8 cellular contexts compared by ENCODE assay signal in genomic region chr19:18683109-18683954, GRCh38. TPM values are rescaled to one million over a fixed set of nuclear protein-coding genes. Genes with fewer than 3 reads are reported as not detected.
DNase-seq lines count a peak whose midpoint lies in the region; ATAC-seq and TF ChIP-seq lines count a peak whose summit lies in the region.

Gene CRTC1, plus strand, starts transcription at chr19:18683680. Its CDS starts 23 bp downstream, at chr19:18683703.

- intact Hi-C loops in left ventricle myocardium inferior (cut with micrococcal nuclease), result no loop called here

- CTCF ChIA-PET in T-cell (lab: Charles Lee), result interaction anchor here (0.6 kb wide), 2 partner anchors 11 to 79 kb away, joined by 3 read pairs; no protein-coding TSS in a partner anchor

- H3K27me3 ChIP-seq in left ventricle myocardium inferior (ENCODE audit: low read depth) (no peaks in the 10 kb centered on the region), upper lobe of left lung (no peaks in the 10 kb centered on the region)

- DNase-seq in GM03348 (ENCODE audit: low spot score) (peak; percentile 100), NCI-H1417 (lab: John Stamatoyannopoulos, UW) (peak; percentile 80 to 91 (median 87)), T-cell (peak; percentile 87 to 96 (median 94)), amniotic epithelial cell (ENCODE audit: low read depth) (peak; percentile 67), left ventricle myocardium inferior (peak; percentile 86), progenitor cell of endocrine pancreas (ENCODE audit: low spot score, unreplicated experiment) (peak; percentile 89), upper lobe of left lung (peak; percentile 79 to 98)

- TF ChIP-seq POLR2A in upper lobe of left lung (IDR thresholded peaks at IDR 0.05), result peak in 1 of 4 donors; percentile 83

- 1 to 2% methylated on average over 36 to 67 of the region's 93 CpGs for WGBS in upper lobe of left lung, 2 donors

- no peak for TF ChIP-seq EP300 in upper lobe of left lung (IDR thresholded peaks at IDR 0.05)

- H3K27me3 Mint-ChIP-seq in T-cell (no peaks in the 10 kb centered on the region), progenitor cell of endocrine pancreas (no peaks in the 10 kb centered on the region)

- H3K4me3 ChIP-seq in left ventricle myocardium inferior (peak within 1 kb of the TSS; percentile 70), upper lobe of left lung (peak within 1 kb of the TSS; percentile 65 to 76 (median 70))

- POLR2A ChIA-PET in T-cell (lab: Charles Lee), result interaction anchor here (0.6 to 0.7 kb wide), 2 partner anchors 452 to 642 kb away, joined by 5 to 9 read pairs; no protein-coding TSS in a partner anchor

- H3K27ac ChIP-seq in left ventricle myocardium inferior (replicated peaks) (peak within 1 kb of the TSS; percentile 89), upper lobe of left lung (peak within 1 kb of the TSS; percentile 58 to 89 (median 77))

- ATAC-seq in HG02623 (IDR thresholded peaks at IDR 0.05; ENCODE audit: unreplicated experiment) (peak; percentile 73), T-cell (replicated peaks in 1 of 4) (peak; percentile 85 to 89 (median 87)), upper lobe of left lung (ENCODE audit: low FRiP score in 2 of 2) (peak; percentile 59 to 90)

- peak within 1 kb of the TSS; percentile 79 to 87 (median 85) for H3K4me3 Mint-ChIP-seq in T-cell
- peak within 1 kb of the TSS; percentile 87 for H3K4me3 Mint-ChIP-seq in progenitor cell of endocrine pancreas (ENCODE audit: low read depth)

- H3K36me3 Mint-ChIP-seq in T-cell (no peaks in the 10 kb centered on the region), progenitor cell of endocrine pancreas (ENCODE audit: insufficient read depth) (peaks cover 1% of the 10 kb centered on the region)

- peaks cover 11 to 33% (median 32%) of the 10 kb centered on the region in 3 donors for H3K4me1 Mint-ChIP-seq in T-cell
- peaks cover 8% of the 10 kb centered on the region for H3K4me1 Mint-ChIP-seq in progenitor cell of endocrine pancreas (ENCODE audit: low read depth)

- H3K9me3 Mint-ChIP-seq in T-cell (no peaks in the 10 kb centered on the region), progenitor cell of endocrine pancreas (ENCODE audit: low read depth) (no peaks in the 10 kb centered on the region)

- H3K36me3 ChIP-seq in left ventricle myocardium inferior, result no peaks in the 10 kb centered on the region
- no peaks in the 10 kb centered on the region for H3K36me3 ChIP-seq in upper lobe of left lung

- H3K4me1 ChIP-seq in left ventricle myocardium inferior, result peaks cover 20% of the 10 kb centered on the region
- H3K4me1 ChIP-seq in upper lobe of left lung, result peaks cover 10 to 27% (median 20%) of the 10 kb centered on the region in 4 donors

- H3K9me3 ChIP-seq in left ventricle myocardium inferior (replicated peaks), result no peaks in the 10 kb centered on the region
- H3K9me3 ChIP-seq in upper lobe of left lung, result no peaks in the 10 kb centered on the region

- TF ChIP-seq CTCF in left ventricle myocardium inferior (IDR thresholded peaks at IDR 0.05; ENCODE audit: borderline replicate concordance) (no peak), progenitor cell of endocrine pancreas (IDR thresholded peaks at IDR 0.05; ENCODE audit: unreplicated experiment) (no peak), upper lobe of left lung (IDR thresholded peaks at IDR 0.05) (peak in 1 of 6 experiments; percentile 30)

- H3K27ac Mint-ChIP-seq in T-cell, result peak within 1 kb of the TSS; percentile 76 to 93
- peak within 1 kb of the TSS; percentile 95 for H3K27ac Mint-ChIP-seq in progenitor cell of endocrine pancreas

RNA-seq across cellular contexts. Expression of gene CRTC1, which starts in this region (rescaled TPM):
- 10 to 100 TPM; 19.6 to 26.9 (median 25.0) TPM for total RNA-seq in T-cell
- 9.7 TPM for total RNA-seq in left ventricle myocardium inferior
- 39.5 and 39.7 TPM in 2 replicates for total RNA-seq in progenitor cell of endocrine pancreas
- total RNA-seq in upper lobe of left lung, result 10 to 100 TPM in 4 of 6 donors, 1 to 10 TPM in 2; 5.9 to 27.2 (median 15.6) TPM

Comparison
In these comparisons a context has a peak if more than half of its experiments do, and no peak if none do; other contexts are left out.
1. Peak in every context shown above with its lines: DNase-seq, ATAC-seq, H3K4me3 ChIP-seq and H3K27ac ChIP-seq.